8 cellular contexts compared by ENCODE assay signal in genomic region chr10:11874568-11875182, GRCh38. TPM values are rescaled to one million over a fixed set of nuclear protein-coding genes. Genes with fewer than 3 reads are reported as not detected.
DNase-seq lines count a peak whose midpoint lies in the region; ATAC-seq and TF ChIP-seq lines count a peak whose summit lies in the region.

No MANE protein-coding gene starts in this region.

- ATAC-seq in CD8-positive, alpha-beta T cell = peak; percentile 75
- ATAC-seq in HG03469 (IDR thresholded peaks at IDR 0.05; ENCODE audit: unreplicated experiment) (no peak), GM19455 (IDR thresholded peaks at IDR 0.05; ENCODE audit: unreplicated experiment) (no peak)

- no peaks in the 10 kb centered on the region for H3K9me3 Mint-ChIP-seq in CD8-positive, alpha-beta T cell

- H3K27ac ChIP-seq in CD8-positive, alpha-beta T cell (ENCODE audit: low read depth, low read length) = no peak overlapping the region

- no peaks in the 10 kb centered on the region for H3K27me3 Mint-ChIP-seq in CD8-positive, alpha-beta T cell (ENCODE audit: low read depth)

- H3K4me3 ChIP-seq in CD8-positive, alpha-beta T cell (ENCODE audit: low read depth, low read length) = no peak overlapping the region

- POLR2A ChIA-PET in CD8-positive, alpha-beta T cell (lab: Charles Lee) = no interaction called here

- peaks cover 24% of the 10 kb centered on the region for H3K4me1 Mint-ChIP-seq in CD8-positive, alpha-beta T cell (ENCODE audit: low read depth)

- peak in 4 of 7 experiments; percentile 7 to 56 (median 34) for DNase-seq in CD8-positive, alpha-beta T cell
- DNase-seq in HuH-7 (ENCODE audit: low spot score) = peak; percentile 90
- peak; percentile 79 for DNase-seq in activated CD8-positive, alpha-beta memory T cell treated with anti-CD3 and anti-CD28 coated beads, Interleukin-2, amount 50 U/mL, for 48 hours
- peak; percentile 47 for DNase-seq in glomerular visceral epithelial cell (ENCODE audit: extremely low spot score)
- peak; percentile 35 for DNase-seq in putamen (ENCODE audit: low spot score)
- no peak for DNase-seq in G401 (ENCODE audit: low spot score)

- H3K36me3 ChIP-seq in CD8-positive, alpha-beta T cell (ENCODE audit: insufficient read depth, low read length) = no peaks in the 10 kb centered on the region

- no peaks in the 10 kb centered on the region for H3K9me3 ChIP-seq in CD8-positive, alpha-beta T cell (ENCODE audit: low read length)

- H3K4me1 ChIP-seq in CD8-positive, alpha-beta T cell (ENCODE audit: insufficient read depth, low read length) = peaks cover 8% of the 10 kb centered on the region

- CTCF ChIA-PET in CD8-positive, alpha-beta T cell (lab: Charles Lee) = no interaction called here

- no peak for TF ChIP-seq CTCF in CD8-positive, alpha-beta T cell (IDR thresholded peaks at IDR 0.05)

- no peaks in the 10 kb centered on the region for H3K36me3 Mint-ChIP-seq in CD8-positive, alpha-beta T cell

- no peaks in the 10 kb centered on the region for H3K27me3 ChIP-seq in CD8-positive, alpha-beta T cell (ENCODE audit: insufficient read depth, low read length)

- no peak overlapping the region for H3K27ac Mint-ChIP-seq in CD8-positive, alpha-beta T cell

- intact Hi-C loops in CD8-positive, alpha-beta T cell (cut with DNase I, micrococcal nuclease) = no loop called here

- in situ Hi-C loops in G401 (cut with HindIII; ENCODE audit: low sequenced_read_pairs) = no loop called here

- H3K4me3 Mint-ChIP-seq in CD8-positive, alpha-beta T cell = peak overlapping the region; percentile 45

RNA-seq across cellular contexts. Expression of gene PROSER2, which starts 51.5 kb away (rescaled TPM):
- total RNA-seq in CD8-positive, alpha-beta T cell = 1 to 10 TPM; 4.4 to 4.5 TPM
- 1.3 and 7.3 TPM in 2 replicates for total RNA-seq in G401 (2014; rRNA removed; shearing (Covaris generic))
